In genomic region chr2:145760781-145761649, GRCh38 we compare ENCODE assay signal across 14 cellular contexts.
DNase-seq lines count a peak whose midpoint lies in the region; ATAC-seq, FAIRE-seq and TF ChIP-seq lines count a peak whose summit lies in the region.
"Had no signal": no experiment of that assay in that cellular context is flagged by ENCODE, and none has a peak within 500 bp of the region (broad histone marks: within the 10 kb centered on the region; RNA-seq: fewer than 3 reads in every experiment).

No MANE protein-coding gene starts in this region.

- peak; percentile 68 for DNase-seq in EL
- peak; percentile 73 for DNase-seq in RCC 7860 (ENCODE audit: low spot score)
- DNase-seq in fibroblast of mammary gland (ENCODE audit: low read depth) = peak; percentile 40
- no peak for DNase-seq in osteoblast (ENCODE audit: insufficient read length, low spot score, missing footprints)
- DNase-seq in HK-2 (ENCODE audit: unreplicated experiment) = no peak
- no peak for DNase-seq in GM19240 (ENCODE audit: insufficient read length, low spot score)
- no peak for DNase-seq in T-helper 17 cell
- DNase-seq: activated CD8-positive, alpha-beta T cell treated with anti-CD3 and anti-CD28 coated beads for 36 hours; amygdala; naive thymus-derived CD4-positive, alpha-beta T cell; NCI-H1694 treated with DMSO at 0.1 percent for 48 hours; SJCRH30; stimulated activated CD4-positive, alpha-beta T cell treated with anti-CD3 and anti-CD28 coated beads, Interleukin-2, amount 100 ng/mL, for 48 hours had no signal

- H2AFZ ChIP-seq in osteoblast (ENCODE audit: low read length) = peak overlapping the region; percentile 8

- peak; percentile 25 for FAIRE-seq in RCC 7860 (lab: Jason Lieb, UNC)

- no peaks in the 10 kb centered on the region for H3K4me1 Mint-ChIP-seq in T-helper 17 cell
- H3K4me1 Mint-ChIP-seq: naive thymus-derived CD4-positive, alpha-beta T cell had no signal

- H3K27ac ChIP-seq in osteoblast (ENCODE audit: low read depth, low read length) = peak overlapping the region; percentile 69
- H3K27ac ChIP-seq: SJCRH30 had no signal

- H3K36me3 ChIP-seq in osteoblast (ENCODE audit: insufficient read depth, low read length) = no peaks in the 10 kb centered on the region
- H3K36me3 ChIP-seq: SJCRH30 had no signal

- H3K36me3 Mint-ChIP-seq in T-helper 17 cell (ENCODE audit: low read depth) = no peaks in the 10 kb centered on the region
- H3K36me3 Mint-ChIP-seq: naive thymus-derived CD4-positive, alpha-beta T cell had no signal

- H3K4me1 ChIP-seq in osteoblast (ENCODE audit: insufficient read depth, low read length) = peaks cover 11% of the 10 kb centered on the region
- H3K4me1 ChIP-seq: SJCRH30 had no signal

- H3K27me3 ChIP-seq in osteoblast (ENCODE audit: insufficient read depth, low read length) = no peaks in the 10 kb centered on the region
- H3K27me3 ChIP-seq: SJCRH30 had no signal

- no peak overlapping the region for H3K4me3 Mint-ChIP-seq in T-helper 17 cell
- H3K4me3 Mint-ChIP-seq: activated CD8-positive, alpha-beta T cell treated with anti-CD3 and anti-CD28 coated beads for 36 hours; naive thymus-derived CD4-positive, alpha-beta T cell had no signal

- no peaks in the 10 kb centered on the region for H3K27me3 Mint-ChIP-seq in T-helper 17 cell
- H3K27me3 Mint-ChIP-seq: activated CD8-positive, alpha-beta T cell treated with anti-CD3 and anti-CD28 coated beads for 36 hours; naive thymus-derived CD4-positive, alpha-beta T cell had no signal

- no peak overlapping the region for H3K27ac Mint-ChIP-seq in T-helper 17 cell
- H3K27ac Mint-ChIP-seq: activated CD8-positive, alpha-beta T cell treated with anti-CD3 and anti-CD28 coated beads for 36 hours; naive thymus-derived CD4-positive, alpha-beta T cell had no signal

- no peaks in the 10 kb centered on the region for H3K79me2 ChIP-seq in osteoblast (ENCODE audit: insufficient read depth, low read length)

- ATAC-seq in HG03460 (IDR thresholded peaks at IDR 0.05; ENCODE audit: unreplicated experiment) (no peak), T-helper 17 cell (no peak)
- ATAC-seq: activated CD8-positive, alpha-beta T cell treated with anti-CD3 and anti-CD28 coated beads for 36 hours; naive thymus-derived CD4-positive, alpha-beta T cell had no signal

- H3K4me3 ChIP-seq in fibroblast of mammary gland (ENCODE audit: control insufficient read depth, low read depth, low read length) = no peak overlapping the region
- no peak overlapping the region for H3K4me3 ChIP-seq in osteoblast (ENCODE audit: insufficient read depth, low read length)
- H3K4me3 ChIP-seq: SJCRH30 had no signal

- H3K4me2 ChIP-seq in osteoblast (ENCODE audit: insufficient read depth, low read length) = peak overlapping the region; percentile 43

- TF ChIP-seq CTCF in fibroblast of mammary gland (conservative IDR thresholded peaks at IDR 0.05; ENCODE audit: control insufficient read depth, insufficient read depth, low read depth, low read length) (no peak), osteoblast (IDR thresholded peaks at IDR 0.05; ENCODE audit: extremely low read depth, low read depth, low read length) (no peak)

- H3K9me3 ChIP-seq in osteoblast (ENCODE audit: low read depth, low read length) = no peaks in the 10 kb centered on the region
- H3K9me3 ChIP-seq in T-helper 17 cell (ENCODE audit: control insufficient read depth, low read length, poor library complexity, severe bottlenecking) = no peaks in the 10 kb centered on the region
- H3K9me3 ChIP-seq: SJCRH30 had no signal

- no peaks in the 10 kb centered on the region for H4K20me1 ChIP-seq in osteoblast (ENCODE audit: insufficient read depth, low read length)

Comparison
In these comparisons a context has a peak if more than half of its experiments do, and no peak if none do; other contexts are left out.
1. DNase-seq: peak in EL (single experiment), RCC 7860 (single experiment) and fibroblast of mammary gland (single experiment); none in osteoblast (single experiment), HK-2 (single experiment), GM19240 (single experiment) and T-helper 17 cell (0 of 3).